ENCODE assay signal across 20 cellular contexts in the genomic region with DNA sequence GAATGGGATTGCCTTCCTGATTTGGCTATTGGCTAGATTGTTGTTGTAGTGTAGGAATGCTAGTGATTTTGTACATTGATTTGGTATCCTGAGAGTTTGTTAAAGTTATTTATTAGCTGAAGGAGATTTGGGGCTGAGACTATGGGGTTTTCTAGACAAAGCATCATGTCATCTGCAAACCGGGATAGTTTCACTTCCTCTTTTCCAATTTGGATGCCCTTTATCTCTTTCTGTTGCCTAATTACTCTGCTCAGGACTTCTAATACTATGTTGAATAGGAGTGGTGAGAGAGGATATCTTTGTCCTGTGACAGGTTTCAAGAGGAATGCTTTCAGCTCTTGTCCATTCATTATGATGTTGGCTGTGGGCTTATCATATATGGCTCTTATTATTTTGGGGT.
"Had no signal": no experiment of that assay in that cellular context is flagged by ENCODE, and none has a peak within 500 bp of the region (broad histone marks: within the 10 kb centered on the region; RNA-seq: fewer than 3 reads in every experiment).

No MANE protein-coding gene starts in this region.

- H3K4me3 Mint-ChIP-seq: naive thymus-derived CD8-positive, alpha-beta T cell had no signal

- H3K4me1 Mint-ChIP-seq: naive thymus-derived CD8-positive, alpha-beta T cell had no signal

- FAIRE-seq: endometrium, frontal cortex, islet of Langerhans, small intestine had no signal

- H3K4me1 ChIP-seq: heart right ventricle, right atrium auricular region, sigmoid colon, stomach had no signal

- DNase-seq: effector memory CD4-positive, alpha-beta T cell; heart right ventricle; hypothalamus; kidney glomerular epithelial cell; mesendoderm; naive thymus-derived CD8-positive, alpha-beta T cell; ovary; sigmoid colon; small intestine; stimulated activated CD4-positive, alpha-beta T cell treated with anti-CD3 and anti-CD28 coated beads, Interleukin-12 subunit alpha, Interleukin-12 subunit beta, amount 100 ng/mL, for 4 hours; stimulated activated naive CD4-positive, alpha-beta T cell; stomach; substantia nigra; trophoblast cell had no signal

- H3K36me3 ChIP-seq: heart right ventricle, ovary, right atrium auricular region, sigmoid colon, stomach, thoracic aorta had no signal

- H3K27ac ChIP-seq: heart right ventricle, ovary, right atrium auricular region, sigmoid colon, stomach, thoracic aorta had no signal

- H3K27me3 Mint-ChIP-seq: naive thymus-derived CD8-positive, alpha-beta T cell had no signal

- H3K4me3 ChIP-seq: heart right ventricle, ovary, right atrium auricular region, sigmoid colon, stomach, thoracic aorta had no signal

- H3K27ac Mint-ChIP-seq: naive thymus-derived CD8-positive, alpha-beta T cell had no signal

- ATAC-seq: esophagus mucosa; heart right ventricle; naive thymus-derived CD8-positive, alpha-beta T cell had no signal

- H3K9me3 ChIP-seq: ovary had no signal

- H3K27me3 ChIP-seq: heart right ventricle, ovary, right atrium auricular region, sigmoid colon, stomach had no signal
